24 cellular contexts compared by ENCODE assay signal in genomic region chr9:69060766-69061165, GRCh38. TPM values are rescaled to one million over a fixed set of nuclear protein-coding genes. Genes with fewer than 3 reads are reported as not detected.
"Had no signal": no experiment of that assay in that cellular context is flagged by ENCODE, and none has a peak within 500 bp of the region (broad histone marks: within the 10 kb centered on the region; RNA-seq: fewer than 3 reads in every experiment).

No MANE protein-coding gene starts in this region.

- H3K9me3 ChIP-seq: pancreas, psoas muscle, right atrium auricular region had no signal

- DNase-seq: activated CD4-positive, alpha-beta T cell treated with anti-CD3 and anti-CD28 coated beads, Interleukin-2, amount 50 U/mL, for 48 hours; central memory CD4-positive, alpha-beta T cell; effector memory CD4-positive, alpha-beta T cell; foreskin melanocyte; left ventricle myocardium superior; nephron progenitor cell; pancreas; psoas muscle; stimulated activated CD4-positive, alpha-beta T cell treated with anti-CD3 and anti-CD28 coated beads, Interleukin-12 subunit alpha, Interleukin-12 subunit beta, amount 100 ng/mL, for 4 hours; stimulated activated CD4-positive, alpha-beta T cell treated with anti-CD3 and anti-CD28 coated beads, Interleukin-4, amount 100 ng/mL, for 4 hours; stimulated activated naive CD8-positive, alpha-beta T cell treated with anti-CD3 and anti-CD28 coated beads, Interleukin-15, Interleukin-2, amounts not matched to agents 100 U/mL and 50 U/mL, for 24 hours had no signal

- H3K4me1 ChIP-seq: pancreas, psoas muscle, right atrium auricular region had no signal

- H3K36me3 ChIP-seq: pancreas, right atrium auricular region had no signal

- H3K27ac Mint-ChIP-seq: nephron progenitor cell; T-helper 2 cell treated with Interferon-gamma antibody and Interleukin-4, amounts not matched to agents 5 μg/mL and 100 μg/mL, for 36 hours had no signal

- H3K4me1 Mint-ChIP-seq: nephron progenitor cell had no signal

- H3K27ac ChIP-seq: pancreas, psoas muscle, right atrium auricular region had no signal

- H3K4me3 ChIP-seq: pancreas, psoas muscle, right atrium auricular region had no signal

- H3K27me3 ChIP-seq: pancreas, right atrium auricular region had no signal

- ATAC-seq: activated naive CD4-positive, alpha-beta T cell treated with anti-CD3 and anti-CD28 coated beads, Interleukin-2, amount 50 U/mL, for 72 hours; esophagus mucosa; left ventricle myocardium superior; pancreas; psoas muscle; stimulated activated naive CD8-positive, alpha-beta T cell treated with anti-CD3 and anti-CD28 coated beads, Interleukin-15, Interleukin-2, amounts not matched to agents 100 U/mL and 50 U/mL, for 24 hours had no signal

- H3K9me3 Mint-ChIP-seq: activated naive CD4-positive, alpha-beta T cell treated with anti-CD3 and anti-CD28 coated beads, Interleukin-2, amount 50 U/mL, for 72 hours; nephron progenitor cell; T-helper 2 cell treated with Interferon-gamma antibody and Interleukin-4, amounts not matched to agents 5 μg/mL and 100 μg/mL, for 36 hours had no signal

- H3K4me3 Mint-ChIP-seq: nephron progenitor cell; T-helper 2 cell treated with Interferon-gamma antibody and Interleukin-4, amounts not matched to agents 5 μg/mL and 100 μg/mL, for 36 hours had no signal

RNA-seq across cellular contexts. Expression of gene PRKACG, which starts 46.9 kb away (rescaled TPM):
- total RNA-seq: activated naive CD4-positive, alpha-beta T cell treated with anti-CD3 and anti-CD28 coated beads, Interleukin-2, amount 50 U/mL, for 72 hours; astrocyte; dermis microvascular lymphatic vessel endothelial cell; endothelial cell of umbilical vein; esophagus mucosa; left ventricle myocardium superior; mononuclear cell; myocyte; pancreas; psoas muscle; right atrium auricular region; skeletal muscle tissue; subcutaneous adipose tissue; ureter had no signal
- polyA plus RNA-seq: endothelial cell of umbilical vein, pancreas, psoas muscle, thymus had no signal
